Comparison of ENCODE assay signal across 10 cellular contexts in genomic region chr12:46933947-46934346, GRCh38.
DNase-seq lines count a peak whose midpoint lies in the region; ATAC-seq and TF ChIP-seq lines count a peak whose summit lies in the region.
"Had no signal": no experiment of that assay in that cellular context is flagged by ENCODE, and none has a peak within 500 bp of the region (broad histone marks: within the 10 kb centered on the region; RNA-seq: fewer than 3 reads in every experiment).

No MANE protein-coding gene starts in this region.

- DNase-seq in AG08395 (ENCODE audit: low spot score) (peak; percentile 60), GM13977 (ENCODE audit: low spot score) (peak; percentile 16), RPMI8226 (peak; percentile 9), fibroblast of pulmonary artery (ENCODE audit: low read depth) (peak; percentile 81), prostate gland (ENCODE audit: low spot score) (no peak)
- no peak for DNase-seq in activated CD8-positive, alpha-beta memory T cell treated with anti-CD3 and anti-CD28 coated beads, Interleukin-2, amount 50 U/mL, for 48 hours
- DNase-seq: upper lobe of left lung had no signal

- intact Hi-C loops in prostate gland (cut with DNase I) = loop anchor here (5.0 to 10.0 kb wide), 3 partner anchors 257 to 809 kb away; no protein-coding TSS in a partner anchor

- no peak for TF ChIP-seq POLR2A in prostate gland (IDR thresholded peaks at IDR 0.05)

- H3K27ac ChIP-seq in prostate gland = no peak overlapping the region
- H3K27ac ChIP-seq: epithelial cell of prostate, upper lobe of left lung had no signal

- in situ Hi-C loops in GM13977 (cut with MboI; ENCODE audit: low pct_unique_long_range_greater_than_20kb, low sequenced_read_pairs, unreplicated experiment) = no loop called here

- H3K36me3 ChIP-seq in prostate gland = no peaks in the 10 kb centered on the region
- H3K36me3 ChIP-seq: upper lobe of left lung had no signal

- WGBS in prostate gland = 20% methylated on average over 1 of the region's 1 CpG

- no peaks in the 10 kb centered on the region for H3K4me1 ChIP-seq in prostate gland (replicated peaks)
- H3K4me1 ChIP-seq: upper lobe of left lung had no signal

- peak; percentile 54 for TF ChIP-seq CTCF in GM13977 (IDR thresholded peaks at IDR 0.05; ENCODE audit: extremely low read depth, insufficient read depth, missing control alignments)
- peak; percentile 65 for TF ChIP-seq CTCF in fibroblast of pulmonary artery (IDR thresholded peaks at IDR 0.05; ENCODE audit: low read length, missing control alignments)
- peak in 3 of 4 experiments; percentile 19 to 60 (median 48) for TF ChIP-seq CTCF in prostate gland (IDR thresholded peaks at IDR 0.05)

- no peak overlapping the region for H3K4me3 ChIP-seq in fibroblast of pulmonary artery (replicated peaks; ENCODE audit: low read depth, low read length)
- H3K4me3 ChIP-seq in prostate gland = no peak overlapping the region
- H3K4me3 ChIP-seq: upper lobe of left lung had no signal

- H3K27me3 ChIP-seq in prostate gland (replicated peaks; ENCODE audit: insufficient read depth) = no peaks in the 10 kb centered on the region
- H3K27me3 ChIP-seq: upper lobe of left lung had no signal

- ATAC-seq in HG02970 (IDR thresholded peaks at IDR 0.05; ENCODE audit: low FRiP score, unreplicated experiment) = no peak
- no peak for ATAC-seq in HG02798 (IDR thresholded peaks at IDR 0.05; ENCODE audit: poor library complexity, unreplicated experiment)

- no peaks in the 10 kb centered on the region for H3K9me3 ChIP-seq in prostate gland
- H3K9me3 ChIP-seq: upper lobe of left lung had no signal

Comparison
In these comparisons a context has a peak if more than half of its experiments do, and no peak if none do; other contexts are left out.
1. DNase-seq: peak in AG08395 (single experiment), GM13977 (single experiment), RPMI8226 (single experiment) and fibroblast of pulmonary artery (single experiment); none in prostate gland (single experiment) and activated CD8-positive, alpha-beta memory T cell treated with anti-CD3 and anti-CD28 coated beads, Interleukin-2, amount 50 U/mL, for 48 hours (single experiment).
2. Peak in every context shown above with its lines, with median percentiles within 50 percentile points of each other: CTCF ChIP-seq.